ENCODE assay signal across 18 cellular contexts in genomic region chr3:49654955-49655556, GRCh38. TPM values are rescaled to one million over a fixed set of nuclear protein-coding genes. Genes with fewer than 3 reads are reported as not detected.
DNase-seq lines count a peak whose midpoint lies in the region; TF ChIP-seq lines count a peak whose summit lies in the region.
"Had no signal": no experiment of that assay in that cellular context is flagged by ENCODE, and none has a peak within 500 bp of the region (broad histone marks: within the 10 kb centered on the region; RNA-seq: fewer than 3 reads in every experiment).

No MANE protein-coding gene starts in this region.

- no peak overlapping the region for H3K27ac Mint-ChIP-seq in osteocyte (ENCODE audit: unreplicated experiment)
- H3K27ac Mint-ChIP-seq: activated CD4-positive, alpha-beta T cell treated with anti-CD3 and anti-CD28 coated beads, Interleukin-2, amount 10 ng/mL, durations not matched to agents 7 days and 5 days had no signal

- no peaks in the 10 kb centered on the region for H3K27me3 Mint-ChIP-seq in osteocyte (ENCODE audit: unreplicated experiment)
- H3K27me3 Mint-ChIP-seq: activated CD4-positive, alpha-beta T cell treated with anti-CD3 and anti-CD28 coated beads, Interleukin-2, amount 10 ng/mL, durations not matched to agents 7 days and 5 days had no signal

- H3K4me3 ChIP-seq in BE2C (ENCODE audit: low read depth, low read length): no peak overlapping the region
- H3K4me3 ChIP-seq: gastrocnemius medialis, right lobe of liver had no signal

- H3K9me3 ChIP-seq in BE2C: no peaks in the 10 kb centered on the region
- H3K9me3 ChIP-seq: gastrocnemius medialis, right lobe of liver had no signal

- DNase-seq in COLO668 (lab: John Stamatoyannopoulos, UW; ENCODE audit: unreplicated experiment) (peak; percentile 84), LHCN-M2 (ENCODE audit: low read depth) (peak; percentile 50), NCI-H69 (lab: John Stamatoyannopoulos, UW) (peak; percentile 88), myocyte (ENCODE audit: low read depth) (peak; percentile 93), BE2C (no peak), NCI-H2227 treated with DMSO at 0.1 percent for 48 hours (lab: John Stamatoyannopoulos, UW) (no peak), osteocyte (ENCODE audit: extremely low spot score, unreplicated experiment) (no peak)
- no peak for DNase-seq in effector CD4-positive, alpha-beta T cell
- DNase-seq: activated CD4-positive, alpha-beta T cell treated with anti-CD3 and anti-CD28 coated beads, Interleukin-2, amount 10 ng/mL, durations not matched to agents 7 days and 5 days; activated gamma-delta T cell treated with Interleukin-2 at 50 U/mL for 16 hours; amygdala; caudate nucleus; erythroblast; gastrocnemius medialis; Kasumi-1; NCI-H187; right lobe of liver; stimulated activated naive CD8-positive, alpha-beta T cell treated with anti-CD3 and anti-CD28 coated beads, Interleukin-15, Interleukin-2, amounts not matched to agents 100 U/mL and 50 U/mL, for 24 hours had no signal

- no peaks in the 10 kb centered on the region for H3K9me3 Mint-ChIP-seq in osteocyte (ENCODE audit: unreplicated experiment)
- H3K9me3 Mint-ChIP-seq: activated CD4-positive, alpha-beta T cell treated with anti-CD3 and anti-CD28 coated beads, Interleukin-2, amount 10 ng/mL, durations not matched to agents 7 days and 5 days had no signal

- no peaks in the 10 kb centered on the region for H3K27me3 ChIP-seq in BE2C
- H3K27me3 ChIP-seq: gastrocnemius medialis, right lobe of liver had no signal

- no peaks in the 10 kb centered on the region for H3K36me3 Mint-ChIP-seq in osteocyte (ENCODE audit: unreplicated experiment)

- TF ChIP-seq CTCF in BE2C (IDR thresholded peaks at IDR 0.05; ENCODE audit: low read depth, low read length) (no peak), osteocyte (IDR thresholded peaks at IDR 0.05) (no peak)

- H3K36me3 ChIP-seq in BE2C: peaks cover 4% of the 10 kb centered on the region
- H3K36me3 ChIP-seq: gastrocnemius medialis, right lobe of liver had no signal

- H3K4me1 Mint-ChIP-seq in osteocyte (ENCODE audit: unreplicated experiment): peaks cover 3% of the 10 kb centered on the region
- H3K4me1 Mint-ChIP-seq: activated CD4-positive, alpha-beta T cell treated with anti-CD3 and anti-CD28 coated beads, Interleukin-2, amount 10 ng/mL, durations not matched to agents 7 days and 5 days had no signal

- no peak overlapping the region for H3K4me3 Mint-ChIP-seq in osteocyte (ENCODE audit: unreplicated experiment)
- H3K4me3 Mint-ChIP-seq: activated CD4-positive, alpha-beta T cell treated with anti-CD3 and anti-CD28 coated beads, Interleukin-2, amount 10 ng/mL, durations not matched to agents 7 days and 5 days had no signal

- no peaks in the 10 kb centered on the region for H3K4me1 ChIP-seq in BE2C
- H3K4me1 ChIP-seq: gastrocnemius medialis, right lobe of liver had no signal

RNA-seq across cellular contexts. Expression of gene APEH, which starts 19.1 kb away (rescaled TPM):
- total RNA-seq in LHCN-M2 (2014; rRNA removed) (152 and 157 TPM in 2 replicates), myocyte (121 and 124 TPM in 2 replicates), osteocyte (98.5 and 105 TPM in 2 replicates)
- 143 TPM for polyA plus RNA-seq in LHCN-M2 (2012)
- 116 TPM for polyA plus RNA-seq in myocyte (2012)
- 130 TPM for polyA plus RNA-seq in BE2C (2012; ENCODE audit: insufficient read depth, insufficient read length, low read depth)

RNA-seq across cellular contexts. Expression of gene MST1, which starts 34.2 kb away (rescaled TPM):
- total RNA-seq in LHCN-M2 (2014; rRNA removed): 7.5 and 7.7 TPM in 2 replicates
- 2.5 TPM for polyA plus RNA-seq in LHCN-M2 (2012)
- total RNA-seq in myocyte: 10.8 and 15.7 TPM in 2 replicates
- 25.4 TPM for polyA plus RNA-seq in myocyte (2012)
- polyA plus RNA-seq in BE2C (2012; ENCODE audit: insufficient read depth, insufficient read length, low read depth): 35.2 TPM
- 35.9 and 38.3 TPM in 2 replicates for total RNA-seq in osteocyte

RNA-seq across cellular contexts. Expression of gene RNF123, which starts 34.3 kb away (rescaled TPM):
- total RNA-seq in LHCN-M2 (2014; rRNA removed) (19.6 and 21.2 TPM in 2 replicates), myocyte (50.7 and 57.5 TPM in 2 replicates), osteocyte (50.9 and 61.0 TPM in 2 replicates)
- polyA plus RNA-seq in LHCN-M2 (2012): 23.5 TPM
- polyA plus RNA-seq in myocyte (2012): 43.1 TPM
- polyA plus RNA-seq in BE2C (2012; ENCODE audit: insufficient read depth, insufficient read length, low read depth): 35.4 TPM

Comparison
In these comparisons a context has a peak if more than half of its experiments do, and no peak if none do; other contexts are left out.
1. DNase-seq: peak in COLO668 (single experiment), LHCN-M2 (single experiment), NCI-H69 (single experiment) and myocyte (single experiment); none in BE2C (single experiment), NCI-H2227 treated with DMSO at 0.1 percent for 48 hours (single experiment), osteocyte (single experiment) and effector CD4-positive, alpha-beta T cell (single experiment).